8 cellular contexts compared by ENCODE assay signal in the genomic region with DNA sequence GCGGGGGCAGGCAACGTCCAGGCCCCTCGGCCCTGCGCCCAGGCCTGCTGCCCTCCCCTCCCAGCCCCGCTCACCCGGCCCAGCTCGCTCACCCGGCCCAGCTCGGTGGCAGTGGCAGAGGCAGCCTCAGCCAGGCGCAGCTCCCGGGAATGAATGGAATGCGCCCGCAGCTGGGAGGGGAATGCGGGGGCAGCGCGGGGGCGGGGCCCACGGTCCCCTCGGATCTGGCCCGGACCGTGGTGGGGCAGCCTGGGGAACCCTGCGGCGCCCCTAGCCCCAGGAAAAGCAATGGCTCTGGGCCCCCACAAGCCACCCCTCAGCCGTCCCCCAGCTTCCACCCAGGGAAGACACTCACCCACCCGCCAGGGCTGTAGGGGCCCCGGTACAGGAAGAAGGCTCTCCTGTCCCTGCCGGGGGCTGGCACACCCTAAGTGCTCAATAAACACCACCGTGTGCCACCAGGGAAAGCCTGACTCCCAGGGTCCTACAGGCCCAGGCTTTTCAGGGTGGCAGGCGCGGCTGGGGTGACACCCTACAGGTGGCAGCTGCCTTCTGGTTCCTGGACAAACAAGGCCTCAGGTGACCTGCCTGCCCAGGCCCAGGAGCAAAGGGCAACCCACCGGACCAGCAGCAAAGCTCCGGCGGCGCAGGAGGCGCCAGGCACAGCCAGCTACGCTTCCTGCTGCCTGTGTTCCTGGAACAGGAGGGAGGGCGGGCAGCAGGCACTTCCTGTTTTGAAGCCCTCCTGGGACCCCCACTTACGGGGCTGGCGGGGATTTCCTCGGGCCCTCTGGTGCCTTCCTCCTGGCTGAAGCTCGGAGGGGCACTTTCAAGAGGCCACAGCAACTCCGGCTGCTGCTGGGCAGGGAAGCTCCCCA. TPM values are rescaled to one million over a fixed set of nuclear protein-coding genes. Genes with fewer than 3 reads are reported as not detected.
DNase-seq lines count a peak whose midpoint lies in the region; ATAC-seq and TF ChIP-seq lines count a peak whose summit lies in the region.

No MANE protein-coding gene starts in this region.

- CTCF ChIA-PET in SK-N-SH (lab: Yijun Ruan, JAX), result interaction anchor here (0.7 to 2.6 kb wide), 7 partner anchors 9 to 53 kb away, joined by 3 to 12 read pairs (median 3); no protein-coding TSS in a partner anchor

- peak overlapping the region; percentile 63 to 80 for H3K27ac ChIP-seq in SK-N-SH (ENCODE audit: low read depth in 2 of 2, low read length in 1 of 2)

- H3K4me3 ChIP-seq in SK-N-SH (ENCODE audit: low read depth in 2 of 2, low read length in 1 of 2), result peak overlapping the region; percentile 17 to 49; a peak in 2 of 4 replicates

- peaks cover 10 to 23% of the 10 kb centered on the region in 2 experiments for H3K36me3 ChIP-seq in SK-N-SH (replicated peaks in 1 of 2; ENCODE audit: control insufficient read depth in 1 of 2, insufficient read depth in 2 of 2, low read length in 1 of 2)

- H3K4me1 ChIP-seq in SK-N-SH (ENCODE audit: control insufficient read depth in 1 of 2, insufficient read depth in 2 of 2, low read depth in 1 of 2, low read length in 1 of 2), result peaks cover 6 to 22% of the 10 kb centered on the region in 2 experiments; a peak in 3 of 4 replicates

- H3K27me3 ChIP-seq in SK-N-SH (ENCODE audit: insufficient read depth), result no peaks in the 10 kb centered on the region

- H3K9me2 ChIP-seq in SK-N-SH, result no peaks in the 10 kb centered on the region

- POLR2A ChIA-PET in SK-N-SH (lab: Yijun Ruan, JAX), result no interaction called here

- H3K9me3 ChIP-seq in SK-N-SH, result no peaks in the 10 kb centered on the region

- no peaks in the 10 kb centered on the region for H3K9me3 Mint-ChIP-seq in nephron
- H3K9me3 Mint-ChIP-seq in activated naive CD4-positive, alpha-beta T cell treated with anti-CD3 and anti-CD28 coated beads, Interleukin-2, amount 50 U/mL, for 72 hours, result no peaks in the 10 kb centered on the region

- H3F3A ChIP-seq in SK-N-SH (replicated peaks; ENCODE audit: insufficient read depth), result peaks cover 13% of the 10 kb centered on the region

- H3K36me3 Mint-ChIP-seq in nephron (ENCODE audit: low read depth), result peaks cover 4% of the 10 kb centered on the region
- H3K36me3 Mint-ChIP-seq in activated naive CD4-positive, alpha-beta T cell treated with anti-CD3 and anti-CD28 coated beads, Interleukin-2, amount 50 U/mL, for 72 hours, result no peaks in the 10 kb centered on the region

- no peak for TF ChIP-seq CTCF in SK-N-SH (IDR thresholded peaks at IDR 0.05)
- no peak for TF ChIP-seq CTCF in nephron (IDR thresholded peaks at IDR 0.05; ENCODE audit: unreplicated experiment in 3 of 3)

- peaks cover 19% of the 10 kb centered on the region for H3K4me1 Mint-ChIP-seq in nephron

- no peak overlapping the region for H2AFZ ChIP-seq in SK-N-SH (ENCODE audit: low read depth)

- H3K4me2 ChIP-seq in SK-N-SH, result peak overlapping the region; percentile 84

- peak overlapping the region; percentile 68; the same call in 1 of the 2 replicates for H3K9ac ChIP-seq in SK-N-SH

- DNase-seq in EL (peak; percentile 94), SK-N-SH (peak; percentile 60), fibroblast of gingiva (ENCODE audit: low read depth) (peak; percentile 82), NCI-H146 (lab: John Stamatoyannopoulos, UW) (no peak), NCI-H1105 (lab: John Stamatoyannopoulos, UW) (no peak)
- no peak for DNase-seq in activated naive CD4-positive, alpha-beta T cell treated with anti-CD3 and anti-CD28 coated beads, Interleukin-2, amount 50 U/mL, for 72 hours (ENCODE audit: low spot score in 2 of 2)

- no peak for ATAC-seq in activated naive CD4-positive, alpha-beta T cell treated with anti-CD3 and anti-CD28 coated beads, Interleukin-2, amount 50 U/mL, for 72 hours
- no peak for ATAC-seq in GM18858 (IDR thresholded peaks at IDR 0.05; ENCODE audit: unreplicated experiment)

- TF ChIP-seq RAD21 in SK-N-SH (IDR thresholded peaks at IDR 0.05; ENCODE audit: low read length), result no peak

- peaks cover 98% of the 10 kb centered on the region for H4K20me1 ChIP-seq in SK-N-SH (ENCODE audit: insufficient read depth)

- H3K27me3 Mint-ChIP-seq in nephron (ENCODE audit: low read depth), result no peaks in the 10 kb centered on the region

- TF ChIP-seq EP300 in SK-N-SH (IDR thresholded peaks at IDR 0.05; ENCODE audit: borderline replicate concordance in 1 of 2, low read depth in 1 of 2, low read length in 1 of 2), result peak in 1 of 2 experiments; percentile 57; a peak in 1 of 4 replicates

- peaks cover 100% of the 10 kb centered on the region for H3K79me2 ChIP-seq in SK-N-SH (ENCODE audit: insufficient read depth)

- 62% methylated on average over 6 of the region's 42 CpGs for WGBS in SK-N-SH (ENCODE audit: low lambda C conversion rate)

- peak overlapping the region; percentile 55 to 82 (median 70) for H3K27ac Mint-ChIP-seq in nephron
- H3K27ac Mint-ChIP-seq in activated naive CD4-positive, alpha-beta T cell treated with anti-CD3 and anti-CD28 coated beads, Interleukin-2, amount 50 U/mL, for 72 hours, result no peak overlapping the region

- peak overlapping the region in 1 of 3 experiments; percentile 51 for H3K4me3 Mint-ChIP-seq in nephron

TF ChIP-seq in SK-N-SH, 30 proteins besides CTCF, POLR2A, EP300 and RAD21:
- peak; percentile 40; the same call in 1 of the 2 replicates for TF ChIP-seq NFIC (IDR thresholded peaks at IDR 0.05; ENCODE audit: borderline replicate concordance)
- no peak for TF ChIP-seq JUND (IDR thresholded peaks at IDR 0.05)
- no peak for TF ChIP-seq GATA2 (CRISPR knock-in tag; IDR thresholded peaks at IDR 0.05)
- TF ChIP-seq TAF1 (IDR thresholded peaks at IDR 0.05; ENCODE audit: borderline replicate concordance, low read depth, low read length), result no peak
- TF ChIP-seq TCF12 (IDR thresholded peaks at IDR 0.05), result peak; percentile 72
- TF ChIP-seq TEAD4 (IDR thresholded peaks at IDR 0.05; ENCODE audit: borderline replicate concordance, insufficient read depth), result peak; percentile 99
- 0 out of 2 replicates have a peak, but pooled peaks have one; percentile 15 for TF ChIP-seq POLR2AphosphoS5 (IDR thresholded peaks at IDR 0.05; ENCODE audit: low read depth, low read length)

RNA-seq across cellular contexts. Expression of a gene that starts 13.8 kb away (rescaled TPM):
- 85.8 and 108 TPM in 2 replicates for polyA plus RNA-seq in SK-N-SH (2012; rRNA removed)
- polyA plus RNA-seq in SK-N-SH (2012; cell fraction: cytosol; rRNA removed), result 38.1 and 61.2 TPM in 2 replicates
- 385 and 523 TPM in 2 replicates for polyA plus RNA-seq in SK-N-SH (2012; cell fraction: nucleus; rRNA removed)
- 10 to 100 TPM; 10.3 to 13.1 TPM for total RNA-seq in activated naive CD4-positive, alpha-beta T cell treated with anti-CD3 and anti-CD28 coated beads, Interleukin-2, amount 50 U/mL, for 72 hours

RNA-seq across cellular contexts. Expression of a gene that starts 23.5 kb away (rescaled TPM):
- polyA plus RNA-seq in SK-N-SH (2012; rRNA removed), result 36.0 and 38.3 TPM in 2 replicates
- polyA plus RNA-seq in SK-N-SH (2012; cell fraction: cytosol; rRNA removed), result 9.2 and 14.0 TPM in 2 replicates
- polyA plus RNA-seq in SK-N-SH (2012; cell fraction: nucleus; rRNA removed), result 182 and 260 TPM in 2 replicates
- 10 to 100 TPM; 15.6 to 25.7 TPM for total RNA-seq in activated naive CD4-positive, alpha-beta T cell treated with anti-CD3 and anti-CD28 coated beads, Interleukin-2, amount 50 U/mL, for 72 hours

RNA-seq across cellular contexts. Expression of a gene that starts 32.2 kb away (rescaled TPM):
- 118 TPM in 2 replicates for polyA plus RNA-seq in SK-N-SH (2012; rRNA removed)
- polyA plus RNA-seq in SK-N-SH (2012; cell fraction: cytosol; rRNA removed), result 43.8 and 58.3 TPM in 2 replicates
- 480 and 590 TPM in 2 replicates for polyA plus RNA-seq in SK-N-SH (2012; cell fraction: nucleus; rRNA removed)
- total RNA-seq in activated naive CD4-positive, alpha-beta T cell treated with anti-CD3 and anti-CD28 coated beads, Interleukin-2, amount 50 U/mL, for 72 hours, result 10 to 100 TPM in 1 of 2 donors, 1 to 10 TPM in 1; 7.1 to 14.2 TPM

RNA-seq across cellular contexts. Expression of a gene that starts 33.1 kb away (rescaled TPM):
- 5.6 and 5.8 TPM in 2 replicates for polyA plus RNA-seq in SK-N-SH (2012; rRNA removed)
- polyA plus RNA-seq in SK-N-SH (2012; cell fraction: cytosol; rRNA removed), result 1.2 and 2.3 TPM in 2 replicates
- polyA plus RNA-seq in SK-N-SH (2012; cell fraction: nucleus; rRNA removed), result 27.5 and 30.6 TPM in 2 replicates
- 1 to 10 TPM; 4.1 to 4.3 TPM for total RNA-seq in activated naive CD4-positive, alpha-beta T cell treated with anti-CD3 and anti-CD28 coated beads, Interleukin-2, amount 50 U/mL, for 72 hours

RNA-seq across cellular contexts. Expression of a gene that starts 42.6 kb away (rescaled TPM):
- 51.9 and 55.1 TPM in 2 replicates for polyA plus RNA-seq in SK-N-SH (2012; rRNA removed)
- polyA plus RNA-seq in SK-N-SH (2012; cell fraction: cytosol; rRNA removed), result 6.6 and 12.2 TPM in 2 replicates
- 513 and 740 TPM in 2 replicates for polyA plus RNA-seq in SK-N-SH (2012; cell fraction: nucleus; rRNA removed)
- 10 to 100 TPM; 43.7 to 67.3 TPM for total RNA-seq in activated naive CD4-positive, alpha-beta T cell treated with anti-CD3 and anti-CD28 coated beads, Interleukin-2, amount 50 U/mL, for 72 hours

Comparison
In these comparisons a context has a peak if more than half of its experiments do, and no peak if none do; other contexts are left out.
1. DNase-seq: peak in EL (single experiment), SK-N-SH (single experiment) and fibroblast of gingiva (single experiment); none in NCI-H146 (single experiment), activated naive CD4-positive, alpha-beta T cell treated with anti-CD3 and anti-CD28 coated beads, Interleukin-2, amount 50 U/mL, for 72 hours (0 of 2) and NCI-H1105 (single experiment).
2. H3K27ac Mint-ChIP-seq: peak in nephron (3 of 3); none in activated naive CD4-positive, alpha-beta T cell treated with anti-CD3 and anti-CD28 coated beads, Interleukin-2, amount 50 U/mL, for 72 hours (0 of 2).